Comparison of ENCODE assay signal across 12 cellular contexts in the genomic region with DNA sequence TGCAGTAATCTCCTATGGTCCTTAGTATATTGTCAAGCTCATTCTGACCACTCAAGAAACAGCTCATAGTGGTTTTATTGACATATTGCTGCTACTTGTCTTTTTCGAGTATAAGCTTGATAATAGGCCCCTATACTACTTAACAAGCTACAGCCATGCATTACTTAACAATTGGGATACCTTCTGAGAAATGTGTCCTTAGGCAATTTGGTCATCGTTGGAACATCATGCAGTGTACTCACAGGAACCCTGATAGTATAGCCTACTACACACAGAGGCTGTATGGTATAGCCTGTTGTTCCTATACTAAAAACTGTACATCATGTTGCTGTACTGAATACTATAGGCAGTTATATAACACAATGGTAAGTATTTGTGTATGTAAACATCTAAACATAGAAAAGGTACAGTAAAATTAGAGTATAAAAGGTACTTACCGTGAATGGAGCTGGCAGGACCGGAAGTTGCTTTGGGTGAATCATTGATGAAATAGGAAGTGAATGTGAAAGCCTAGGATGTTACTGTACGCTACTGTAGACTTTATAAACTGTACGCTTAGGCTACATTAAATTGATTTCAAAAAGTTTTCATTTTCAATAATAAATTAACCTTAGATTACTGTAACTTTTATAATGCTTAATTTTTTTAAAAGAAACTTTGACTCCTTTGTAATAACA.
DNase-seq lines count a peak whose midpoint lies in the region; ATAC-seq, FAIRE-seq and TF ChIP-seq lines count a peak whose summit lies in the region.
"Had no signal": no experiment of that assay in that cellular context is flagged by ENCODE, and none has a peak within 500 bp of the region (broad histone marks: within the 10 kb centered on the region; RNA-seq: fewer than 3 reads in every experiment).

No MANE protein-coding gene starts in this region.

- in situ Hi-C loops in brain microvascular endothelial cell (cut with HindIII; ENCODE audit: low pct_ligation_motif_present, low sequenced_read_pairs), result no loop called here

- no peaks in the 10 kb centered on the region for H3K9me3 ChIP-seq in OCI-LY3 (ENCODE audit: insufficient read depth, low read length)

- H3K27ac ChIP-seq in OCI-LY3 (ENCODE audit: low read length) (peak overlapping the region; percentile 73), brain microvascular endothelial cell (no peak overlapping the region)

- H4K20me1 ChIP-seq in OCI-LY3 (ENCODE audit: insufficient read depth, low read length), result peaks cover 19% of the 10 kb centered on the region

- peak overlapping the region; percentile 65 for H3K4me2 ChIP-seq in OCI-LY3 (ENCODE audit: low read length)

- FAIRE-seq in GM12891 (lab: Jason Lieb, UNC), result no peak
- FAIRE-seq: urothelium cell line had no signal

- no peak for DNase-seq in GM12891 (ENCODE audit: insufficient read length, low spot score)
- no peak for DNase-seq in NCI-H2107 (lab: John Stamatoyannopoulos, UW)
- DNase-seq in GF-D8 (lab: John Stamatoyannopoulos, UW), result no peak
- no peak for DNase-seq in cerebellar nuclear complex (lab: John Stamatoyannopoulos, UW)
- no peak for DNase-seq in brain microvascular endothelial cell
- DNase-seq: central memory CD4-positive, alpha-beta T cell; NCI-H1105; PC-3 had no signal

- H2AFZ ChIP-seq in OCI-LY3 (ENCODE audit: low read depth, low read length), result no peak overlapping the region

- H3K36me3 ChIP-seq in OCI-LY3 (replicated peaks; ENCODE audit: low read depth, low read length), result peaks cover 17% of the 10 kb centered on the region
- no peaks in the 10 kb centered on the region for H3K36me3 ChIP-seq in brain microvascular endothelial cell (replicated peaks)

- H3K27me3 ChIP-seq in OCI-LY3 (ENCODE audit: low read depth, low read length) (no peaks in the 10 kb centered on the region), brain microvascular endothelial cell (replicated peaks) (no peaks in the 10 kb centered on the region)

- ATAC-seq in GM21367 (IDR thresholded peaks at IDR 0.05; ENCODE audit: unreplicated experiment), result peak; percentile 73
- peak; percentile 45 for ATAC-seq in HG03097 (IDR thresholded peaks at IDR 0.05; ENCODE audit: low FRiP score, unreplicated experiment)
- ATAC-seq: PC-3 had no signal

- TF ChIP-seq CTCF in OCI-LY3 (IDR thresholded peaks at IDR 0.05; ENCODE audit: low read depth, low read length) (no peak), brain microvascular endothelial cell (IDR thresholded peaks at IDR 0.05; ENCODE audit: low read depth, low read length, missing control alignments) (no peak)

- H3K4me1 ChIP-seq in OCI-LY3 (ENCODE audit: low read length), result peaks cover 28% of the 10 kb centered on the region

- H3K9ac ChIP-seq in OCI-LY3 (ENCODE audit: low read length), result peak overlapping the region; percentile 8; the same call in 1 of the 2 replicates

- H3K79me2 ChIP-seq in OCI-LY3 (ENCODE audit: low read length), result peaks cover 50% of the 10 kb centered on the region

- TF ChIP-seq POLR2A in GM12891 (IDR thresholded peaks at IDR 0.05; ENCODE audit: low read depth, low read length), result no peak

- H3K4me3 ChIP-seq in OCI-LY3 (ENCODE audit: low read length), result peak overlapping the region; percentile 52
- H3K4me3 ChIP-seq in brain microvascular endothelial cell (ENCODE audit: low read depth, low read length), result no peak overlapping the region

TF ChIP-seq in GM12891, 5 proteins besides CTCF, POLR2A, EP300 and RAD21:
- 0 out of 2 replicates have a peak, but pooled peaks have one; percentile 21 for TF ChIP-seq SPI1 (IDR thresholded peaks at IDR 0.05; ENCODE audit: low read depth, low read length)
- no peak for TF ChIP-seq POLR2AphosphoS5 (IDR thresholded peaks at IDR 0.05; ENCODE audit: low read depth, low read length)
